27 cellular contexts compared by ENCODE assay signal in genomic region chr11:120519474-120519873, GRCh38. TPM values are rescaled to one million over a fixed set of nuclear protein-coding genes. Genes with fewer than 3 reads are reported as not detected.
DNase-seq lines count a peak whose midpoint lies in the region; ATAC-seq, FAIRE-seq and TF ChIP-seq lines count a peak whose summit lies in the region.
"Had no signal": no experiment of that assay in that cellular context is flagged by ENCODE, and none has a peak within 500 bp of the region (broad histone marks: within the 10 kb centered on the region; RNA-seq: fewer than 3 reads in every experiment).

No MANE protein-coding gene starts in this region.

- no peak overlapping the region for H2BK15ac ChIP-seq in H1 (ENCODE audit: low read length)

- WGBS in HepG2 (ENCODE audit: low lambda C conversion rate) = 33% methylated on average over 3 of the region's 3 CpGs
- WGBS in right lobe of liver (ENCODE audit: insufficient coverage, low coverage, low lambda C conversion rate, missing lambda C conversion rate) = 84% methylated on average over 3 of the region's 3 CpGs
- WGBS in H1 (ENCODE audit: extremely low coverage in 1 of 2, insufficient coverage in 1 of 2, insufficient read length in 1 of 2, insufficient replicate concordance in 2 of 2, low coverage in 1 of 2, low lambda C conversion rate in 2 of 2, missing lambda C conversion rate in 1 of 2), 2 experiments = 96% methylated on average over 3 of the region's 3 CpGs; no CpG with 5 or more reads in 1 of the 2 experiments
- 84 to 97% (median 92%) methylated on average over 3 of the region's 3 CpGs for WGBS in spleen, 5 donors

- POLR2A ChIA-PET in HepG2 (lab: Yijun Ruan, JAX) (no interaction called here), H1 (lab: Charles Lee; ENCODE audit: partially characterized antibody) (interaction anchor here (0.5 to 0.6 kb wide), 2 partner anchors 48 to 373 kb away, joined by 3 read pairs; no protein-coding TSS in a partner anchor)

- peaks cover 4 to 58% of the 10 kb centered on the region in 2 experiments for H3K27me3 ChIP-seq in HepG2 (ENCODE audit: control insufficient read depth in 1 of 2, insufficient read depth in 2 of 2, low read length in 2 of 2)
- H3K27me3 ChIP-seq in right lobe of liver = no peaks in the 10 kb centered on the region
- H3K27me3 ChIP-seq in H1 (replicated peaks in 1 of 4; ENCODE audit: control insufficient read depth in 3 of 4, extremely low read depth in 1 of 4, insufficient read depth in 3 of 4, low read length in 3 of 4) = peaks cover 0 to 8% (median 1%) of the 10 kb centered on the region in 4 experiments; a peak in 2 of 7 replicates
- peaks cover 0 to 87% (median 2%) of the 10 kb centered on the region in 7 donors for H3K27me3 ChIP-seq in spleen (replicated peaks in 1 of 7)

- TF ChIP-seq RAD21 in HepG2 (CRISPR knock-in tag; IDR thresholded peaks at IDR 0.05) (no peak), H1 (IDR thresholded peaks at IDR 0.05 in 1 of 2, conservative IDR thresholded peaks at IDR 0.05 in 1 of 2; ENCODE audit: low read depth in 2 of 2, low read length in 2 of 2) (no peak)

- H3K4me1 ChIP-seq in HepG2 (ENCODE audit: insufficient read depth, low read length) (peaks cover 33% of the 10 kb centered on the region), right lobe of liver (no peaks in the 10 kb centered on the region), H1 (replicated peaks in 1 of 4; ENCODE audit: control insufficient read depth in 3 of 4, insufficient read depth in 4 of 4, low read length in 3 of 4) (peaks cover 3 to 26% (median 15%) of the 10 kb centered on the region in 4 experiments), spleen (peaks cover 0 to 18% (median 1%) of the 10 kb centered on the region in 6 donors)
- H3K4me1 ChIP-seq: A549 had no signal

- H2AFZ ChIP-seq in HepG2 (ENCODE audit: low read length) (no peak overlapping the region), H1 (ENCODE audit: low read length) (no peak overlapping the region)

- FAIRE-seq in HepG2 (lab: Jason Lieb, UNC) (no peak), H1 (lab: Jason Lieb, UNC) (no peak)
- FAIRE-seq: A549, GM12878, GM12892, GM18507 had no signal

- TF ChIP-seq EP300 in HepG2 (IDR thresholded peaks at IDR 0.05; ENCODE audit: low read depth in 2 of 2, low read length in 2 of 2) (no peak), HepG2 (CRISPR knock-in tag; IDR thresholded peaks at IDR 0.05; ENCODE audit: borderline replicate concordance) (no peak), H1 (IDR thresholded peaks at IDR 0.05; ENCODE audit: borderline replicate concordance in 1 of 2, low read depth in 2 of 2, low read length in 2 of 2) (no peak)

- no peaks in the 10 kb centered on the region for H3K36me3 ChIP-seq in HepG2 (replicated peaks in 1 of 2; ENCODE audit: control insufficient read depth in 1 of 2, insufficient read depth in 2 of 2, low read length in 2 of 2)
- no peaks in the 10 kb centered on the region for H3K36me3 ChIP-seq in right lobe of liver
- no peaks in the 10 kb centered on the region for H3K36me3 ChIP-seq in H1 (ENCODE audit: control insufficient read depth in 2 of 4, insufficient read depth in 4 of 4, low read length in 3 of 4)
- no peaks in the 10 kb centered on the region for H3K36me3 ChIP-seq in spleen
- H3K36me3 ChIP-seq: BLaER1 treated with 17β-estradiol and CSF1 and Interleukin-3, amounts not matched to agents 10 nM and 100 nM had no signal

- H3K27ac ChIP-seq in HepG2 (ENCODE audit: extremely low read length, insufficient read depth, low read length) = no peak overlapping the region
- H3K27ac ChIP-seq in right lobe of liver = no peak overlapping the region
- no peak overlapping the region for H3K27ac ChIP-seq in H1 (ENCODE audit: low read depth, low read length)
- no peak overlapping the region for H3K27ac ChIP-seq in spleen
- H3K27ac ChIP-seq: 22Rv1; A549; BLaER1 treated with 17β-estradiol and CSF1 and Interleukin-3, amounts not matched to agents 10 nM and 100 nM; C4-2B had no signal

- H3K4me3 ChIP-seq in HepG2 (replicated peaks in 1 of 3; ENCODE audit: insufficient read depth in 1 of 3, low read depth in 2 of 3, low read length in 3 of 3) = no peak overlapping the region
- H3K4me3 ChIP-seq in right lobe of liver = no peak overlapping the region
- H3K4me3 ChIP-seq in H1 (ENCODE audit: extremely low read depth in 1 of 4, insufficient read depth in 2 of 4, low read depth in 3 of 4, low read length in 4 of 4) = no peak overlapping the region
- H3K4me3 ChIP-seq in spleen = no peak overlapping the region
- H3K4me3 ChIP-seq: A549; BLaER1 treated with 17β-estradiol and CSF1 and Interleukin-3, amounts not matched to agents 10 nM and 100 nM; GM12878 had no signal

- H4K5ac ChIP-seq in H1 (ENCODE audit: insufficient read length, low read depth, low read length) = no peak overlapping the region

- H3K79me2 ChIP-seq in HepG2 (ENCODE audit: insufficient read depth, low read length) (no peaks in the 10 kb centered on the region), H1 (ENCODE audit: control insufficient read depth in 1 of 2, insufficient read depth in 2 of 2, low read length in 2 of 2) (no peaks in the 10 kb centered on the region)

- H3K4me2 ChIP-seq in HepG2 (ENCODE audit: low read depth, low read length) (no peak overlapping the region), H1 (ENCODE audit: insufficient read depth in 1 of 2, low read depth in 2 of 2, low read length in 2 of 2) (no peak overlapping the region)
- H3K4me2 ChIP-seq: A549; BLaER1 treated with 17β-estradiol and CSF1 and Interleukin-3, amounts not matched to agents 10 nM and 100 nM had no signal

- H2BK5ac ChIP-seq in H1 (ENCODE audit: low read depth, low read length) = no peak overlapping the region

- ATAC-seq in HepG2 (no peak), right lobe of liver (no peak), HG02973 (IDR thresholded peaks at IDR 0.05; ENCODE audit: unreplicated experiment) (no peak)
- ATAC-seq: A549, GM12878 had no signal

- H3K18ac ChIP-seq in H1 (ENCODE audit: extremely low read depth, low read length) = no peak overlapping the region

- H2AK5ac ChIP-seq in H1 (ENCODE audit: low read depth, low read length) = no peak overlapping the region

- no peak overlapping the region for H4K91ac ChIP-seq in H1 (replicated peaks; ENCODE audit: insufficient read length, low read length)

- BruUV-seq in HepG2 (replicated peaks; lab: Mats Ljungman, UMichigan) = no TSS peak

- TF ChIP-seq CTCF in HepG2 (CRISPR knock-in tag; IDR thresholded peaks at IDR 0.05) = no peak
- no peak for TF ChIP-seq CTCF in right lobe of liver (IDR thresholded peaks at IDR 0.05)
- TF ChIP-seq CTCF in H1 (IDR thresholded peaks at IDR 0.05; ENCODE audit: control extremely low read depth in 1 of 3, insufficient read depth in 1 of 3, low read depth in 1 of 3, low read length in 3 of 3) = no peak
- no peak for TF ChIP-seq CTCF in spleen (IDR thresholded peaks at IDR 0.05 in 8 of 11, conservative IDR thresholded peaks at IDR 0.05 in 3 of 11)

- no peak overlapping the region for H3K14ac ChIP-seq in H1 (ENCODE audit: insufficient read length)

- H3K9ac ChIP-seq in HepG2 (ENCODE audit: insufficient read depth, low read depth, low read length) (no peak overlapping the region), H1 (replicated peaks in 1 of 4; ENCODE audit: extremely low read depth in 1 of 4, low read depth in 3 of 4, low read length in 3 of 4) (no peak overlapping the region)
- H3K9ac ChIP-seq: BLaER1 treated with 17β-estradiol and CSF1 and Interleukin-3, amounts not matched to agents 10 nM and 100 nM had no signal

- in situ Hi-C loops in HepG2 (cut with HindIII; ENCODE audit: extremely low pct_ligation_motif_present, low pct_unique_long_range_greater_than_20kb) = loop anchor here (10.0 kb wide), 1 partner anchor 285 kb away; no protein-coding TSS in a partner anchor

- no peak for DNase-seq in HepG2 (ENCODE audit: low spot score)
- DNase-seq in right lobe of liver = no peak
- no peak for DNase-seq in H1 (ENCODE audit: low read depth in 1 of 2, low spot score in 2 of 2)
- DNase-seq in spleen = peak; percentile 29
- no peak for DNase-seq in stimulated activated CD4-positive, alpha-beta T cell treated with anti-CD3 and anti-CD28 coated beads, Interleukin-2, amount 100 ng/mL, for 24 hours
- DNase-seq: AML-193; CD4-positive, alpha-beta memory T cell; CD4-positive, CD25-positive, alpha-beta regulatory T cell; CD8-positive, alpha-beta memory T cell; COR-L47; DMS 273 treated with DMSO at 0.1 percent for 48 hours; DMS153; DMS53; DMS79; DND-41; EL; GDM1 had no signal

- no peak overlapping the region for H2BK20ac ChIP-seq in H1 (ENCODE audit: low read length)

- no peak overlapping the region for H2BK12ac ChIP-seq in H1 (ENCODE audit: low read depth, low read length)

- no peak for TF ChIP-seq POLR2A in HepG2 (IDR thresholded peaks at IDR 0.05; ENCODE audit: insufficient read depth in 1 of 2, low read depth in 2 of 2, low read length in 2 of 2)
- TF ChIP-seq POLR2A in right lobe of liver (IDR thresholded peaks at IDR 0.05) = no peak
- TF ChIP-seq POLR2A in H1 (IDR thresholded peaks at IDR 0.05; ENCODE audit: control extremely low read depth in 1 of 2, low read depth in 2 of 2, low read length in 2 of 2) = no peak
- no peak for TF ChIP-seq POLR2A in spleen (IDR thresholded peaks at IDR 0.05)

- H2BK120ac ChIP-seq in H1 (replicated peaks; ENCODE audit: low read depth, low read length) = no peak overlapping the region

- no peak overlapping the region; the same call in 1 of the 2 replicates for H4K8ac ChIP-seq in H1 (ENCODE audit: extremely low read depth, insufficient read depth, low read length)

- intact Hi-C loops in HepG2 (cut with micrococcal nuclease; ENCODE audit: unreplicated experiment) (loop anchor here (10.0 kb wide), 2 partner anchors 285 to 405 kb away; no protein-coding TSS in a partner anchor), right lobe of liver (cut with DNase I) (loop anchor here (5.0 to 10.0 kb wide), 2 partner anchors 163 to 435 kb away; no protein-coding TSS in a partner anchor), spleen (cut with DNase I; ENCODE audit: low total_unique reads) (loop anchor here (5.0 to 10.0 kb wide), 2 partner anchors 285 to 433 kb away; no protein-coding TSS in a partner anchor)

- H3K23me2 ChIP-seq in H1 (ENCODE audit: low read depth, low read length) = no peaks in the 10 kb centered on the region

- CTCF ChIA-PET in HepG2 (lab: Yijun Ruan, JAX; ENCODE audit: low intra/inter-chr PET ratio, low total read pairs) = no interaction called here
- CTCF ChIA-PET in H1 (lab: Charles Lee; ENCODE audit: partially characterized antibody) = interaction anchor here (0.7 to 1.9 kb wide), 4 partner anchors 8 to 110 kb away, joined by 3 to 5 read pairs (median 4); partner anchors contain the start of gene GRIK4

- no peak overlapping the region for H3K4ac ChIP-seq in H1 (replicated peaks; ENCODE audit: insufficient read length, low read depth, low read length)

- H3K9me3 ChIP-seq in HepG2 (ENCODE audit: low read length) (no peaks in the 10 kb centered on the region), right lobe of liver (no peaks in the 10 kb centered on the region), H1 (ENCODE audit: insufficient read depth in 2 of 2, low read depth in 1 of 2, low read length in 1 of 2) (no peaks in the 10 kb centered on the region), spleen (no peaks in the 10 kb centered on the region)
- H3K9me3 ChIP-seq: A549; BLaER1 treated with 17β-estradiol and CSF1 and Interleukin-3, amounts not matched to agents 10 nM and 100 nM had no signal

- H4K20me1 ChIP-seq in HepG2 (ENCODE audit: insufficient read depth, low read length) = no peaks in the 10 kb centered on the region
- no peaks in the 10 kb centered on the region for H4K20me1 ChIP-seq in H1 (replicated peaks in 1 of 2; ENCODE audit: control insufficient read depth in 1 of 2, insufficient read depth in 2 of 2, low read length in 2 of 2)

- no peak overlapping the region for H3K56ac ChIP-seq in H1 (replicated peaks; ENCODE audit: insufficient read length, low read depth, low read length)

- H3K79me1 ChIP-seq in H1 (ENCODE audit: low read depth, low read length) = no peaks in the 10 kb centered on the region

- H3K23ac ChIP-seq in H1 (ENCODE audit: insufficient read length) = no peak overlapping the region

RNA-seq across cellular contexts. Expression of gene GRIK4, which starts 7.9 kb away (rescaled TPM):
- total RNA-seq in HepG2 (2016; rRNA removed; fragmentation: Illumina TruSeq; extraction: Trizol) = 0.04 TPM in 1 of 2 replicates, not detected in the other
- total RNA-seq in HepG2 (2016; cell fraction: cytosol; rRNA removed; fragmentation: Illumina TruSeq; extraction: Trizol; ENCODE audit: low read depth) = not detected in 2 replicates
- not detected in 2 replicates for total RNA-seq in HepG2 (2016; cell fraction: insoluble cytoplasmic fraction; rRNA removed; fragmentation: Illumina TruSeq; extraction: Trizol)
- total RNA-seq in HepG2 (2016; cell fraction: membrane; rRNA removed; fragmentation: Illumina TruSeq; extraction: Trizol) = 0.19 and 0.24 TPM in 2 replicates
- 0.12 TPM in 1 of 2 replicates, not detected in the other for total RNA-seq in HepG2 (2016; cell fraction: nucleus; rRNA removed; fragmentation: Illumina TruSeq; extraction: Trizol)
- polyA plus RNA-seq in HepG2 (2011; rRNA removed) = 0.01 and 0.07 TPM in 2 replicates
- polyA plus RNA-seq in HepG2 (2011; cell fraction: cytosol; rRNA removed) = 0.03 TPM in 1 of 2 replicates, not detected in the other
- 0.09 TPM in 1 of 2 replicates, not detected in the other for polyA plus RNA-seq in HepG2 (2011; cell fraction: nucleus; rRNA removed)
- polyA plus RNA-seq in HepG2 (2012) = 0.04 and 0.05 TPM in 2 replicates
- 0.02 TPM in 1 of 2 replicates, not detected in the other for polyA plus RNA-seq in HepG2 (2016; cell fraction: cytosol; fragmentation: Illumina TruSeq; extraction: Trizol; ENCODE audit: low read depth)
- not detected in 2 replicates for polyA plus RNA-seq in HepG2 (2016; cell fraction: insoluble cytoplasmic fraction; fragmentation: Illumina TruSeq; extraction: Trizol; ENCODE audit: low read depth)
- 0.10 TPM in 1 of 2 replicates, not detected in the other for polyA plus RNA-seq in HepG2 (2016; cell fraction: membrane; fragmentation: Illumina TruSeq; extraction: Trizol; ENCODE audit: low read depth)
- not detected in 2 replicates for polyA plus RNA-seq in HepG2 (2016; cell fraction: nucleus; fragmentation: Illumina TruSeq; extraction: Trizol; ENCODE audit: insufficient read depth, low read depth)
- polyA minus RNA-seq in HepG2 (2011; rRNA and poly(A)+ RNA removed; ENCODE audit: low replicate concordance) = 0.64 TPM in 1 of 2 replicates, not detected in the other
- not detected in 2 replicates for polyA minus RNA-seq in HepG2 (2011; cell fraction: cytosol; rRNA and poly(A)+ RNA removed)
- polyA minus RNA-seq in HepG2 (2011; cell fraction: nucleus; rRNA and poly(A)+ RNA removed) = not detected in 2 replicates
- under 1 TPM in 2 of 6 experiments, not detected in 4; 0.07 to 0.11 TPM for total RNA-seq in right lobe of liver
- 2.4 and 2.9 TPM in 2 replicates for total RNA-seq in H1 (2021; fragmentation: NEBNext Ultra II Directional; extraction: Animal tissue kit (Norgen Biotek cat#: 25700))
- 1.2 and 2.2 TPM in 2 replicates for polyA plus RNA-seq in H1 (2011; rRNA removed)
- 1.1 TPM for polyA plus RNA-seq in H1 (2011; cell fraction: cytosol; rRNA removed)
- 3.3 TPM for polyA plus RNA-seq in H1 (2011; cell fraction: nucleus; rRNA removed)
- polyA plus RNA-seq in H1 (2012, experiment 1 of 2) = 1.5 to 1.8 TPM (median 1.6 TPM) in 4 replicates
- 0.89 TPM for polyA plus RNA-seq in H1 (2012, experiment 2 of 2)
- polyA plus RNA-seq in H1 (2013, experiment 1 of 2) = 2.0 TPM
- 2.2 TPM for polyA plus RNA-seq in H1 (2013, experiment 2 of 2)
- polyA minus RNA-seq in H1 (2011; rRNA and poly(A)+ RNA removed) = 2.3 and 4.4 TPM in 2 replicates
- polyA minus RNA-seq in H1 (2011; cell fraction: cytosol; rRNA and poly(A)+ RNA removed) = 2.8 TPM
- 4.5 TPM for polyA minus RNA-seq in H1 (2011; cell fraction: nucleus; rRNA and poly(A)+ RNA removed)
- 1 to 10 TPM in 4 of 7 donors, under 1 TPM in 3; 0.40 to 2.4 (median 1.7) TPM for total RNA-seq in spleen
- under 1 TPM; 0.04 to 0.19 (median 0.14) TPM for polyA plus RNA-seq in spleen
- total RNA-seq: A172; CD4-positive, alpha-beta memory T cell; CD4-positive, CD25-positive, alpha-beta regulatory T cell had no signal
- polyA plus RNA-seq: BJ; CD4-positive, CD25-positive, alpha-beta regulatory T cell; CD8-positive, alpha-beta memory T cell had no signal

Comparison
In these comparisons a context has a peak if more than half of its experiments do, and no peak if none do; other contexts are left out.
1. Of the 41 proteins assayed by ChIP-seq in both HepG2 and H1: peak only in HepG2: none; only in H1: KDM1A; in both: none; in neither: 40.